In genomic region chr7:69722836-69723235, GRCh38 we compare ENCODE assay signal across 19 cellular contexts.
DNase-seq lines count a peak whose midpoint lies in the region; ATAC-seq, FAIRE-seq and TF ChIP-seq lines count a peak whose summit lies in the region.
"Had no signal": no experiment of that assay in that cellular context is flagged by ENCODE, and none has a peak within 500 bp of the region (broad histone marks: within the 10 kb centered on the region; RNA-seq: fewer than 3 reads in every experiment).

No MANE protein-coding gene starts in this region.

- no peak overlapping the region for H3K27ac Mint-ChIP-seq in T-helper 17 cell
- no peak overlapping the region for H3K27ac Mint-ChIP-seq in activated CD8-positive, alpha-beta T cell treated with anti-CD3 and anti-CD28 coated beads, Interleukin-2, amount 10 ng/mL, durations not matched to agents 7 days and 5 days
- H3K27ac Mint-ChIP-seq: CD4-positive, CD25-positive, alpha-beta regulatory T cell had no signal

- no peak overlapping the region for H3K18ac ChIP-seq in H1 (ENCODE audit: extremely low read depth, low read length)

- H3K4me3 ChIP-seq in DND-41 (ENCODE audit: low read depth in 1 of 2, low read length in 2 of 2) (no peak overlapping the region), H1 (ENCODE audit: extremely low read depth in 1 of 4, insufficient read depth in 2 of 4, low read depth in 3 of 4, low read length in 4 of 4) (no peak overlapping the region), gastroesophageal sphincter (no peak overlapping the region)
- H3K4me3 ChIP-seq: MG63 had no signal

- no peak overlapping the region for H2BK12ac ChIP-seq in H1 (ENCODE audit: low read depth, low read length)

- no peak overlapping the region for H4K5ac ChIP-seq in H1 (ENCODE audit: insufficient read length, low read depth, low read length)

- no peak overlapping the region for H3K14ac ChIP-seq in H1 (ENCODE audit: insufficient read length)

- peaks cover 16% of the 10 kb centered on the region; the same call in 1 of the 2 replicates for H4K20me1 ChIP-seq in DND-41 (ENCODE audit: insufficient read depth, low read length)
- no peaks in the 10 kb centered on the region for H4K20me1 ChIP-seq in H1 (replicated peaks in 1 of 2; ENCODE audit: control insufficient read depth in 1 of 2, insufficient read depth in 2 of 2, low read length in 2 of 2)

- CTCF ChIA-PET in H1 (lab: Charles Lee; ENCODE audit: partially characterized antibody): interaction anchor here (0.7 to 1.2 kb wide), 6 partner anchors 12 to 284 kb away, joined by 3 to 5 read pairs (median 3); no protein-coding TSS in a partner anchor
- CTCF ChIA-PET in activated CD8-positive, alpha-beta T cell treated with anti-CD3 and anti-CD28 coated beads, Interleukin-2, amount 10 ng/mL, durations not matched to agents 7 days and 5 days (lab: Charles Lee): no interaction called here

- TF ChIP-seq CTCF in DND-41 (IDR thresholded peaks at IDR 0.05; ENCODE audit: borderline replicate concordance, extremely low read depth, low read length, poor library complexity, severe bottlenecking) (no peak), H1 (IDR thresholded peaks at IDR 0.05; ENCODE audit: control extremely low read depth in 1 of 3, insufficient read depth in 1 of 3, low read depth in 1 of 3, low read length in 3 of 3) (no peak), gastroesophageal sphincter (IDR thresholded peaks at IDR 0.05) (no peak)

- peak; percentile 48; the same call in 1 of the 3 replicates for ATAC-seq in DND-41 (ENCODE audit: insufficient read depth, low read depth)
- peak; percentile 56 for ATAC-seq in gastroesophageal sphincter
- ATAC-seq in T-helper 17 cell: no peak
- ATAC-seq in GM21390 (IDR thresholded peaks at IDR 0.05; ENCODE audit: unreplicated experiment): no peak
- ATAC-seq in activated CD8-positive, alpha-beta T cell treated with anti-CD3 and anti-CD28 coated beads, Interleukin-2, amount 10 ng/mL, durations not matched to agents 7 days and 5 days: no peak
- ATAC-seq: HepG2 had no signal

- no peaks in the 10 kb centered on the region for H3K27me3 ChIP-seq in DND-41 (ENCODE audit: insufficient read depth, low read length, poor library complexity)
- no peaks in the 10 kb centered on the region for H3K27me3 ChIP-seq in H1 (replicated peaks in 1 of 4; ENCODE audit: control insufficient read depth in 3 of 4, extremely low read depth in 1 of 4, insufficient read depth in 3 of 4, low read length in 3 of 4)
- no peaks in the 10 kb centered on the region for H3K27me3 ChIP-seq in gastroesophageal sphincter
- H3K27me3 ChIP-seq: MG63 had no signal

- H2AK5ac ChIP-seq in H1 (ENCODE audit: low read depth, low read length): no peak overlapping the region

- H3K36me3 ChIP-seq in DND-41 (ENCODE audit: insufficient read depth, low read length) (no peaks in the 10 kb centered on the region), H1 (ENCODE audit: control insufficient read depth in 2 of 4, insufficient read depth in 4 of 4, low read length in 3 of 4) (no peaks in the 10 kb centered on the region), gastroesophageal sphincter (no peaks in the 10 kb centered on the region)
- H3K36me3 ChIP-seq: MG63 had no signal

- H3K23me2 ChIP-seq in H1 (ENCODE audit: low read depth, low read length): no peaks in the 10 kb centered on the region

- no peak overlapping the region for H4K91ac ChIP-seq in H1 (replicated peaks; ENCODE audit: insufficient read length, low read length)

- H3K27ac ChIP-seq in DND-41 (ENCODE audit: low read length) (no peak overlapping the region), H1 (ENCODE audit: low read depth, low read length) (no peak overlapping the region), gastroesophageal sphincter (no peak overlapping the region)
- H3K27ac ChIP-seq: KMS-11 had no signal

- H3K27me3 Mint-ChIP-seq in T-helper 17 cell: peaks cover under 1% of the 10 kb centered on the region
- H3K27me3 Mint-ChIP-seq in activated CD8-positive, alpha-beta T cell treated with anti-CD3 and anti-CD28 coated beads, Interleukin-2, amount 10 ng/mL, durations not matched to agents 7 days and 5 days (ENCODE audit: low read depth): peaks cover under 1% of the 10 kb centered on the region

- no peaks in the 10 kb centered on the region for H3K4me1 Mint-ChIP-seq in T-helper 17 cell
- no peaks in the 10 kb centered on the region for H3K4me1 Mint-ChIP-seq in activated CD8-positive, alpha-beta T cell treated with anti-CD3 and anti-CD28 coated beads, Interleukin-2, amount 10 ng/mL, durations not matched to agents 7 days and 5 days (ENCODE audit: low read depth)
- H3K4me1 Mint-ChIP-seq: CD4-positive, CD25-positive, alpha-beta regulatory T cell had no signal

- TF ChIP-seq POLR2A in H1 (IDR thresholded peaks at IDR 0.05; ENCODE audit: control extremely low read depth in 1 of 2, low read depth in 2 of 2, low read length in 2 of 2) (no peak), gastroesophageal sphincter (IDR thresholded peaks at IDR 0.05) (no peak)

- no peak for TF ChIP-seq RAD21 in H1 (IDR thresholded peaks at IDR 0.05 in 1 of 2, conservative IDR thresholded peaks at IDR 0.05 in 1 of 2; ENCODE audit: low read depth in 2 of 2, low read length in 2 of 2)

- no peaks in the 10 kb centered on the region for H3K36me3 Mint-ChIP-seq in T-helper 17 cell (ENCODE audit: low read depth)
- H3K36me3 Mint-ChIP-seq in activated CD8-positive, alpha-beta T cell treated with anti-CD3 and anti-CD28 coated beads, Interleukin-2, amount 10 ng/mL, durations not matched to agents 7 days and 5 days (ENCODE audit: low read depth): no peaks in the 10 kb centered on the region
- H3K36me3 Mint-ChIP-seq: CD4-positive, CD25-positive, alpha-beta regulatory T cell had no signal

- H3K9me3 ChIP-seq in DND-41 (ENCODE audit: insufficient read depth, low read length, severe bottlenecking): no peaks in the 10 kb centered on the region
- H3K9me3 ChIP-seq in H1 (ENCODE audit: insufficient read depth in 2 of 2, low read depth in 1 of 2, low read length in 1 of 2): no peaks in the 10 kb centered on the region
- H3K9me3 ChIP-seq in gastroesophageal sphincter: no peaks in the 10 kb centered on the region
- no peaks in the 10 kb centered on the region for H3K9me3 ChIP-seq in T-helper 17 cell (ENCODE audit: control insufficient read depth, low read length, poor library complexity, severe bottlenecking)
- H3K9me3 ChIP-seq: MG63 had no signal

- no peak overlapping the region for H3K4me2 ChIP-seq in DND-41 (ENCODE audit: insufficient read depth, low read length)
- H3K4me2 ChIP-seq in H1 (ENCODE audit: insufficient read depth in 1 of 2, low read depth in 2 of 2, low read length in 2 of 2): no peak overlapping the region
- H3K4me2 ChIP-seq: KMS-11 had no signal

- no peak overlapping the region for H3K56ac ChIP-seq in H1 (replicated peaks; ENCODE audit: insufficient read length, low read depth, low read length)

- H3K9ac ChIP-seq in DND-41 (ENCODE audit: low read depth, low read length) (no peak overlapping the region), H1 (replicated peaks in 1 of 4; ENCODE audit: extremely low read depth in 1 of 4, low read depth in 3 of 4, low read length in 3 of 4) (no peak overlapping the region)
- H3K9ac ChIP-seq: KMS-11 had no signal

- no peak overlapping the region for H2BK15ac ChIP-seq in H1 (ENCODE audit: low read length)

- no peak overlapping the region for H2BK20ac ChIP-seq in H1 (ENCODE audit: low read length)

- H2AFZ ChIP-seq in DND-41 (ENCODE audit: low read depth, low read length) (no peak overlapping the region), H1 (ENCODE audit: low read length) (no peak overlapping the region)

- FAIRE-seq in H1 (lab: Jason Lieb, UNC): peak; percentile 28
- FAIRE-seq: HepG2 had no signal

- no peak overlapping the region for H4K8ac ChIP-seq in H1 (ENCODE audit: extremely low read depth, insufficient read depth, low read length)

- no peaks in the 10 kb centered on the region for H3K9me3 Mint-ChIP-seq in activated CD8-positive, alpha-beta T cell treated with anti-CD3 and anti-CD28 coated beads, Interleukin-2, amount 10 ng/mL, durations not matched to agents 7 days and 5 days (ENCODE audit: insufficient read depth)

- peaks cover 41% of the 10 kb centered on the region for H3K79me2 ChIP-seq in DND-41 (ENCODE audit: insufficient read depth, low read length)
- no peaks in the 10 kb centered on the region for H3K79me2 ChIP-seq in H1 (ENCODE audit: control insufficient read depth in 1 of 2, insufficient read depth in 2 of 2, low read length in 2 of 2)

- DNase-seq in DND-41: no peak
- DNase-seq in NCI-H69 (lab: John Stamatoyannopoulos, UW): peak; percentile 54
- DNase-seq in H1 (ENCODE audit: low read depth in 1 of 2, low spot score in 2 of 2): no peak
- DNase-seq in NCI-H2081 treated with DMSO at 0.1 percent for 48 hours (lab: John Stamatoyannopoulos, UW): no peak
- no peak for DNase-seq in T-helper 17 cell
- DNase-seq in activated CD8-positive, alpha-beta T cell treated with anti-CD3 and anti-CD28 coated beads, Interleukin-2, amount 10 ng/mL, durations not matched to agents 7 days and 5 days: no peak
- DNase-seq: CD4-positive, CD25-positive, alpha-beta regulatory T cell; DMS79; GDM1; H7; MG63; NCI-H1092 treated with DMSO at 0.1 percent for 48 hours; NCI-H187 treated with DMSO at 0.1 percent for 48 hours; NCI-H226; NCI-H526 had no signal

- no peak overlapping the region for H3K23ac ChIP-seq in H1 (ENCODE audit: insufficient read length)

- no peak overlapping the region for H2BK5ac ChIP-seq in H1 (ENCODE audit: low read depth, low read length)

- H3K79me1 ChIP-seq in H1 (ENCODE audit: low read depth, low read length): no peaks in the 10 kb centered on the region; the same call in 1 of the 2 replicates

- H3K4me1 ChIP-seq in DND-41 (ENCODE audit: insufficient read depth, low read length) (no peaks in the 10 kb centered on the region), H1 (replicated peaks in 1 of 4; ENCODE audit: control insufficient read depth in 3 of 4, insufficient read depth in 4 of 4, low read length in 3 of 4) (no peaks in the 10 kb centered on the region), gastroesophageal sphincter (peaks cover 0 to 17% (median 0%) of the 10 kb centered on the region in 3 donors)

- no peak overlapping the region for H3K4me3 Mint-ChIP-seq in T-helper 17 cell
- no peak overlapping the region for H3K4me3 Mint-ChIP-seq in activated CD8-positive, alpha-beta T cell treated with anti-CD3 and anti-CD28 coated beads, Interleukin-2, amount 10 ng/mL, durations not matched to agents 7 days and 5 days
- H3K4me3 Mint-ChIP-seq: CD4-positive, CD25-positive, alpha-beta regulatory T cell had no signal

- WGBS in H1 (ENCODE audit: extremely low coverage in 1 of 2, insufficient coverage in 1 of 2, insufficient read length in 1 of 2, insufficient replicate concordance in 2 of 2, low coverage in 1 of 2, low lambda C conversion rate in 2 of 2, missing lambda C conversion rate in 1 of 2), 2 experiments: 86% methylated on average over 4 of the region's 4 CpGs; no CpG with 5 or more reads in 1 of the 2 experiments
- WGBS in gastroesophageal sphincter (ENCODE audit: low coverage in 1 of 2), 2 donors: 11 to 82% methylated on average over 2 to 3 of the region's 4 CpGs

- POLR2A ChIA-PET in H1 (lab: Charles Lee; ENCODE audit: partially characterized antibody): no interaction called here
- POLR2A ChIA-PET in activated CD8-positive, alpha-beta T cell treated with anti-CD3 and anti-CD28 coated beads, Interleukin-2, amount 10 ng/mL, durations not matched to agents 7 days and 5 days (lab: Charles Lee): no interaction called here

- no peak overlapping the region for H3K4ac ChIP-seq in H1 (replicated peaks; ENCODE audit: insufficient read length, low read depth, low read length)

- no peak overlapping the region for H2BK120ac ChIP-seq in H1 (replicated peaks; ENCODE audit: low read depth, low read length)

- TF ChIP-seq EP300 in H1 (IDR thresholded peaks at IDR 0.05; ENCODE audit: borderline replicate concordance in 1 of 2, low read depth in 2 of 2, low read length in 2 of 2) (no peak), gastroesophageal sphincter (IDR thresholded peaks at IDR 0.05) (no peak)

Comparison
In these comparisons a context has a peak if more than half of its experiments do, and no peak if none do; other contexts are left out.
1. ATAC-seq: peak in DND-41 (single experiment) and gastroesophageal sphincter (single experiment); none in T-helper 17 cell (single experiment), GM21390 (single experiment) and activated CD8-positive, alpha-beta T cell treated with anti-CD3 and anti-CD28 coated beads, Interleukin-2, amount 10 ng/mL, durations not matched to agents 7 days and 5 days (single experiment).